In genomic region chr19:9935409-9936062, GRCh38 we compare ENCODE assay signal across 10 cellular contexts. TPM values are rescaled to one million over a fixed set of nuclear protein-coding genes. Genes with fewer than 3 reads are reported as not detected.
DNase-seq lines count a peak whose midpoint lies in the region; ATAC-seq and TF ChIP-seq lines count a peak whose summit lies in the region.
"Had no signal": no experiment of that assay in that cellular context is flagged by ENCODE, and none has a peak within 500 bp of the region (broad histone marks: within the 10 kb centered on the region; RNA-seq: fewer than 3 reads in every experiment).

No MANE protein-coding gene starts in this region.

- TF ChIP-seq CTCF in liver (IDR thresholded peaks at IDR 0.05; ENCODE audit: low read depth, low read length, missing input control): no peak
- no peak for TF ChIP-seq CTCF in testis (IDR thresholded peaks at IDR 0.05)

- TF ChIP-seq POLR2A in testis (IDR thresholded peaks at IDR 0.05): no peak

- H3K27me3 ChIP-seq in liver (ENCODE audit: control insufficient read depth in 4 of 4, insufficient read depth in 4 of 4, low read length in 3 of 4): no peaks in the 10 kb centered on the region
- no peaks in the 10 kb centered on the region for H3K27me3 ChIP-seq in testis

- intact Hi-C loops in testis (cut with DNase I; ENCODE audit: low total_unique reads): loop anchor here (10.0 kb wide), 2 partner anchors 69 to 299 kb away; partner anchors contain the start of gene S1PR2

- peaks cover 0 to 30% (median 20%) of the 10 kb centered on the region in 4 donors for H3K4me1 ChIP-seq in liver (ENCODE audit: control insufficient read depth in 4 of 4, insufficient read depth in 4 of 4, low read length in 3 of 4)
- peaks cover 21% of the 10 kb centered on the region for H3K4me1 ChIP-seq in testis

- H3K27ac ChIP-seq in liver (ENCODE audit: low read depth in 1 of 2, low read length in 2 of 2) (no peak overlapping the region), testis (no peak overlapping the region)

- H3K9me3 Mint-ChIP-seq in activated T-cell treated with anti-CD3 and anti-CD28 coated beads, Interleukin-2, amount 50 U/mL, for 24 hours: no peaks in the 10 kb centered on the region
- no peaks in the 10 kb centered on the region for H3K9me3 Mint-ChIP-seq in activated naive CD8-positive, alpha-beta T cell (ENCODE audit: low read depth)

- TF ChIP-seq RAD21 in liver (IDR thresholded peaks at IDR 0.05): no peak

- no peak overlapping the region for H3K27ac Mint-ChIP-seq in activated T-cell treated with anti-CD3 and anti-CD28 coated beads, Interleukin-2, amount 50 U/mL, for 24 hours
- no peak overlapping the region for H3K27ac Mint-ChIP-seq in activated naive CD8-positive, alpha-beta T cell

- H3K4me3 ChIP-seq in liver (ENCODE audit: low read depth in 1 of 3, low read length in 3 of 3) (peak overlapping the region in 2 of 3 donors; percentile 49 to 80), testis (peak overlapping the region; percentile 43 to 53)

- H3K9me3 ChIP-seq in liver (ENCODE audit: control insufficient read depth in 4 of 4, low read length in 3 of 4): no peaks in the 10 kb centered on the region
- no peaks in the 10 kb centered on the region for H3K9me3 ChIP-seq in testis

- ATAC-seq in HG02571 (IDR thresholded peaks at IDR 0.05; ENCODE audit: unreplicated experiment): no peak
- no peak for ATAC-seq in HG03469 (IDR thresholded peaks at IDR 0.05; ENCODE audit: unreplicated experiment)

- peaks cover 69% of the 10 kb centered on the region for H3K27me3 Mint-ChIP-seq in activated T-cell treated with anti-CD3 and anti-CD28 coated beads, Interleukin-2, amount 50 U/mL, for 24 hours
- H3K27me3 Mint-ChIP-seq in activated naive CD8-positive, alpha-beta T cell: peaks cover 40% of the 10 kb centered on the region

- no peak overlapping the region for H3K9ac ChIP-seq in liver (ENCODE audit: low read depth in 1 of 2, low read length in 2 of 2)

- peaks cover 31% of the 10 kb centered on the region for H3K4me1 Mint-ChIP-seq in activated T-cell treated with anti-CD3 and anti-CD28 coated beads, Interleukin-2, amount 50 U/mL, for 24 hours (ENCODE audit: low read depth)
- H3K4me1 Mint-ChIP-seq in activated naive CD8-positive, alpha-beta T cell (ENCODE audit: low read depth): peaks cover 27% of the 10 kb centered on the region

- H3K36me3 ChIP-seq in liver (ENCODE audit: control insufficient read depth in 4 of 4, insufficient read depth in 3 of 4, low read depth in 1 of 4, low read length in 3 of 4) (no peaks in the 10 kb centered on the region), testis (ENCODE audit: low read depth, missing control alignments) (no peaks in the 10 kb centered on the region)

- H3K36me3 Mint-ChIP-seq in activated T-cell treated with anti-CD3 and anti-CD28 coated beads, Interleukin-2, amount 50 U/mL, for 24 hours (ENCODE audit: low read depth): no peaks in the 10 kb centered on the region
- no peaks in the 10 kb centered on the region for H3K36me3 Mint-ChIP-seq in activated naive CD8-positive, alpha-beta T cell

- DNase-seq in activated T-cell treated with anti-CD3 and anti-CD28 coated beads, Interleukin-2, amount 50 U/mL, for 24 hours: peak; percentile 40
- no peak for DNase-seq in activated T-cell treated with anti-CD3 and anti-CD28 coated beads, Interleukin-2, amount 50 U/mL, for 1 hour
- DNase-seq in testis: no peak
- no peak for DNase-seq in activated CD4-positive, alpha-beta T cell treated with anti-CD3 and anti-CD28 coated beads for 4 hours
- DNase-seq: DND-41, NCI-H2029 treated with DMSO at 0.1 percent for 48 hours had no signal

- peak overlapping the region; percentile 58 for H3K4me3 Mint-ChIP-seq in activated T-cell treated with anti-CD3 and anti-CD28 coated beads, Interleukin-2, amount 50 U/mL, for 24 hours
- peak overlapping the region; percentile 80 for H3K4me3 Mint-ChIP-seq in activated naive CD8-positive, alpha-beta T cell

- 3% methylated on average over 28 of the region's 28 CpGs for WGBS in liver
- 2 to 3% methylated on average over 8 to 28 of the region's 28 CpGs for WGBS in testis, 2 donors

TF ChIP-seq in liver, 16 proteins besides CTCF, POLR2A, EP300 and RAD21:
- TF ChIP-seq RXRA (IDR thresholded peaks at IDR 0.05): no peak
- no peak for TF ChIP-seq ZBTB33 (IDR thresholded peaks at IDR 0.05)
- TF ChIP-seq NR2F2 (IDR thresholded peaks at IDR 0.05): no peak
- no peak for TF ChIP-seq MAX (IDR thresholded peaks at IDR 0.05)
- TF ChIP-seq YY1 (IDR thresholded peaks at IDR 0.05): no peak
- no peak for TF ChIP-seq TAF1 (conservative IDR thresholded peaks at IDR 0.05)
- no peak for TF ChIP-seq SP1 (IDR thresholded peaks at IDR 0.05)
- TF ChIP-seq GABPA (IDR thresholded peaks at IDR 0.05 in 1 of 2, conservative IDR thresholded peaks at IDR 0.05 in 1 of 2): no peak
- no peak for TF ChIP-seq HNF4A (conservative IDR thresholded peaks at IDR 0.05)
- no peak for TF ChIP-seq HNF4G (IDR thresholded peaks at IDR 0.05)
- TF ChIP-seq FOXA2 (IDR thresholded peaks at IDR 0.05): no peak
- no peak for TF ChIP-seq FOXA1 (IDR thresholded peaks at IDR 0.05)
- TF ChIP-seq ATF3 (IDR thresholded peaks at IDR 0.05): no peak
- no peak for TF ChIP-seq EGR1 (IDR thresholded peaks at IDR 0.05; ENCODE audit: low read depth in 2 of 2)
- no peak for TF ChIP-seq REST (IDR thresholded peaks at IDR 0.05)

RNA-seq across cellular contexts. Expression of gene OLFM2, which starts 0.8 kb away (rescaled TPM):
- total RNA-seq in liver: 1 to 10 TPM; 1.1 to 3.6 TPM
- 10 to 100 TPM in 1 of 2 donors, under 1 TPM in 1; 0.49 to 28.9 TPM for polyA plus RNA-seq in liver
- 10 to 100 TPM; 15.9 to 22.5 TPM for total RNA-seq in testis
- polyA plus RNA-seq in testis (ENCODE audit: insufficient read depth, low read depth, low replicate concordance): 27.0 TPM
